In the genomic region with DNA sequence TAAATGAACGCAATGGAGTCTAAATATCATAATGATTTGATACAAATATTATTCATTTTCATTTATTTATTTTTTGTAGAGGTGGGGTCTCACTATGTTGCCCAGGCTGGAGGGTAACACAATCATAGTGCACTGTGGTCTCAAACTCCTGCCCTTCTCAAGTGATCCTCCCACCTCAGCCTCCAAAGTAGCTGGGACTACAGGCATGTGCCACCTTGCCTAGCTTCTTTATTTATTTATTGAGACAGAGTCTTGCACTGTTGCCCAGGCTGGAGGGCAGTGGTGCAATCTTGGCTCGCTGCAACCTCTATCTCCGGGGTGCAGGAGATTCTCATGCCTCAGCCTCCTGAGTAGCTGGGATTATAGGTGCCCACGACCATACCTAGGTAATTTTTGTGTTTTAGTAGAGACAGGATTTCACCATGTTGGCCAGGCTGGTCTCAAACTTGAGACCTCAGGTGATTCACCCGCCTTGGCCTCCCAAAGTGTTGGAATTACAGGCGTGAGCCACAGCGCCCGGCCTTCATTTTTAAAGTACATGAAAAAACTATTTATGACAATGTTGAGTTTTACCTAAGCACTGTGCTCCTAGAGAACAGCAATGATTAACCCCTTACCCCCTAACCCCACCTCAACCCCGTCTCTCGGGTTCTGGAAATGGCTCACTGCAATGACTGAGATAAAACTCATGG, we compare ENCODE assay signal across 27 cellular contexts. TPM values are rescaled to one million over a fixed set of nuclear protein-coding genes. Genes with fewer than 3 reads are reported as not detected.
"Had no signal": no experiment of that assay in that cellular context is flagged by ENCODE, and none has a peak within 500 bp of the region (broad histone marks: within the 10 kb centered on the region; RNA-seq: fewer than 3 reads in every experiment).

No MANE protein-coding gene starts in this region.

- H3K36me3 ChIP-seq: esophagus squamous epithelium, heart right ventricle, lower lobe of right lung, pancreas, thyroid gland had no signal

- H3K36me3 Mint-ChIP-seq: natural killer cell had no signal

- H3K27me3 ChIP-seq: dorsolateral prefrontal cortex, heart right ventricle, pancreas, thyroid gland had no signal

- H3K27ac Mint-ChIP-seq: natural killer cell, progenitor cell of endocrine pancreas had no signal

- DNase-seq: dorsolateral prefrontal cortex; effector CD4-positive, alpha-beta T cell; esophagus squamous epithelium; foreskin melanocyte; glutamatergic neuron; heart right ventricle; hippocampal formation; left ventricle myocardium superior; lower lobe of right lung; natural killer cell; occipital lobe; pancreas; stimulated activated CD4-positive, alpha-beta T cell treated with anti-CD3 and anti-CD28 coated beads, Interleukin-12 subunit alpha, Interleukin-12 subunit beta, amount 100 ng/mL, for 4 hours; stimulated activated CD4-positive, alpha-beta T cell treated with anti-CD3 and anti-CD28 coated beads, Interleukin-1b, Interleukin-23, amount 100 ng/mL, for 48 hours; stimulated activated CD4-positive, alpha-beta T cell treated with anti-CD3 and anti-CD28 coated beads, Interleukin-4, amount 100 ng/mL, for 1 hour; stimulated activated CD8-positive, alpha-beta memory T cell treated with anti-CD3 and anti-CD28 coated beads, Interleukin-4, amount 100 ng/mL, for 48 hours; stimulated activated naive CD4-positive, alpha-beta T cell; stimulated activated naive CD8-positive, alpha-beta T cell treated with anti-CD3 and anti-CD28 coated beads, Interleukin-15, amount 100 ng/mL, for 72 hours; thyroid gland; trophoblast cell had no signal

- H3K4me3 ChIP-seq: dorsolateral prefrontal cortex, esophagus squamous epithelium, heart right ventricle, lower lobe of right lung, pancreas, smooth muscle cell, thyroid gland had no signal

- FAIRE-seq: colon, endothelial cell of umbilical vein, keratinocyte, pancreas had no signal

- H3K9me3 ChIP-seq: esophagus squamous epithelium, heart right ventricle, lower lobe of right lung, pancreas, thyroid gland had no signal

- ATAC-seq: heart right ventricle; left ventricle myocardium superior; lower lobe of right lung; natural killer cell; pancreas; sciatic nerve; stimulated activated naive CD8-positive, alpha-beta T cell treated with anti-CD3 and anti-CD28 coated beads, Interleukin-15, amount 100 ng/mL, for 72 hours had no signal

- H3K4me3 Mint-ChIP-seq: natural killer cell; stimulated activated naive CD8-positive, alpha-beta T cell treated with anti-CD3 and anti-CD28 coated beads, Interleukin-15, amount 100 ng/mL, for 72 hours had no signal

- H3K4me2 ChIP-seq: smooth muscle cell had no signal

- H3K9me3 Mint-ChIP-seq: natural killer cell; stimulated activated naive CD8-positive, alpha-beta T cell treated with anti-CD3 and anti-CD28 coated beads, Interleukin-15, amount 100 ng/mL, for 72 hours had no signal

- H3K27ac ChIP-seq: dorsolateral prefrontal cortex, esophagus squamous epithelium, heart right ventricle, lower lobe of right lung, pancreas, thyroid gland had no signal

RNA-seq across cellular contexts. Expression of gene ISG20, which starts 21.6 kb away (rescaled TPM):
- total RNA-seq: occipital lobe, temporal lobe had no signal
